9 cellular contexts compared by ENCODE assay signal in the genomic region with DNA sequence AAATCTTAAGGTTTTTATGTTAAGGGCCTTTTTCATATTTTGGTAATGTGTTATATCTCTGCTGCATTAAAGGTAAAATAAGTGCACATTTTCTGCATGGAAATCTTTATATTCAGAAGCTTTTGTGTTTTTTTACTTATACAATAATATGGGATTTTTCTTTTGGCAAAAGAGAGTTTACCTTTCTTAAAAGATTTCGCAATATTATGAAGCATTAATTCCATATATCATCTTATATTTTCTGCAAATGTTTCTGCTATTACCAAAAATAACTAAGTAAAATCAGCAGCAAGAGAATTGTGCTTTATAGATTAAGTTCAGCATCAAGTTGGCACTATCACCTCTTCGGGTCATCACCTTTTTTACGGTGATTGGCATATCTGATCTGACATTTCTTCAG.
"Had no signal": no experiment of that assay in that cellular context is flagged by ENCODE, and none has a peak within 500 bp of the region (broad histone marks: within the 10 kb centered on the region; RNA-seq: fewer than 3 reads in every experiment).

No MANE protein-coding gene starts in this region.

- H3K4me1 Mint-ChIP-seq: IgD-negative memory B cell had no signal

- DNase-seq: H7, HFFc6, KG1 had no signal

- H2AFZ ChIP-seq: GM23338 had no signal

- H3K4me3 Mint-ChIP-seq: GM23338, HFFc6, IgD-negative memory B cell had no signal

- H3K4me3 ChIP-seq: GM23338, HAP-1 had no signal

- H3K36me3 ChIP-seq: HAP-1 had no signal

- ATAC-seq: GM23338, HCT116, HepG2 had no signal

- H3K9me3 ChIP-seq: HAP-1 had no signal

- H3K27me3 Mint-ChIP-seq: IgD-negative memory B cell had no signal

- H3K4me1 ChIP-seq: HAP-1 had no signal

- H3K27ac ChIP-seq: HL-60 had no signal

- FAIRE-seq: HepG2 had no signal

- H3K27ac Mint-ChIP-seq: GM23338, HFFc6, IgD-negative memory B cell had no signal

- H3K9me3 Mint-ChIP-seq: GM23338 had no signal

- H3K4me2 ChIP-seq: GM23338 had no signal
